In the genomic region with DNA sequence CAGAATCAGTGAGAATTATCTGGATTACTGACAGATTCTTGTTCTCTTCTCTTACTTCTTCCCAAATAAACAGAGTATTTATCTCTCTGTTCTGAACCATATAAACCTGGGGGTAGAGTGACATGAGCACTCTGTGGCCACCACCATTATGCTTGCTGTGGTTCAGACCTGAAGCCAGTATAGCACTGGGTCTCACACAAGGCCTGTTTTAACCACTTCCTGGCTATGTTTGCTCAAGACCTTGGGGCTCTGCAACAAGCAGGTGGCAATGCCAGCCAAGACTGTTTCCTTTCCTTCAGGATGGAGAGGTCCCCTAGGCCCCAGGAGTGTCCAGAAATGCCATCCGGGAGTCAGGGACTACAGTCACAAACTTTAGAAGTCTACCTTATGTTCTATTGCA, we compare ENCODE assay signal across 33 cellular contexts. TPM values are rescaled to one million over a fixed set of nuclear protein-coding genes. Genes with fewer than 3 reads are reported as not detected.
"Had no signal": no experiment of that assay in that cellular context is flagged by ENCODE, and none has a peak within 500 bp of the region (broad histone marks: within the 10 kb centered on the region; RNA-seq: fewer than 3 reads in every experiment).

No MANE protein-coding gene starts in this region.

- H3K4me3 Mint-ChIP-seq: activated CD4-positive, alpha-beta T cell treated with anti-CD3 and anti-CD28 coated beads, Interleukin-2, amount 10 ng/mL, durations not matched to agents 7 days and 5 days; activated naive CD4-positive, alpha-beta T cell treated with anti-CD3 and anti-CD28 coated beads for 36 hours; activated naive CD8-positive, alpha-beta T cell treated with anti-CD3 and anti-CD28 coated beads for 36 hours; activated T-helper 1 cell treated with anti-CD3 and anti-CD28 coated beads, Interleukin-12 subunit alpha, Interleukin-12 subunit beta, Interleukin-2, Interleukin-4 antibody, amounts not matched to agents 30 ng/mL and 10 ng/mL and 1 ng/mL, durations not matched to agents 14 hours and 24 hours and 36 hours; nephron; WTC11 had no signal

- H3K4me1 ChIP-seq: gastrocnemius medialis, left ventricle myocardium inferior, pancreas, prostate gland, testis, transverse colon had no signal

- ATAC-seq: gastrocnemius medialis; pancreas; sciatic nerve; stimulated activated naive CD8-positive, alpha-beta T cell treated with anti-CD3 and anti-CD28 coated beads, Interleukin-15, Interleukin-2, amounts not matched to agents 100 U/mL and 50 U/mL, for 24 hours; WTC11 had no signal

- H3K36me3 ChIP-seq: brain microvascular endothelial cell, gastrocnemius medialis, left ventricle myocardium inferior, neutrophil, pancreas, prostate gland, transverse colon had no signal

- DNase-seq: activated CD4-positive, alpha-beta T cell treated with anti-CD3 and anti-CD28 coated beads for 1 hour; activated CD4-positive, alpha-beta T cell treated with anti-CD3 and anti-CD28 coated beads, Interleukin-2, amount 10 ng/mL, durations not matched to agents 7 days and 5 days; activated effector memory CD4-positive, alpha-beta T cell treated with anti-CD3 and anti-CD28 coated beads, Interleukin-2, amount 50 U/mL, for 16 hours; activated naive CD4-positive, alpha-beta T cell treated with anti-CD3 and anti-CD28 coated beads for 36 hours; activated naive CD8-positive, alpha-beta T cell treated with anti-CD3 and anti-CD28 coated beads for 36 hours; activated T-cell treated with anti-CD3 and anti-CD28 coated beads, Interleukin-2, amount 50 U/mL, for 1 hour; amniotic stem cell; brain microvascular endothelial cell; dorsolateral prefrontal cortex; effector memory CD4-positive, alpha-beta T cell; erythroblast; gastrocnemius medialis; glutamatergic neuron; islet precursor cell; left ventricle myocardium inferior; mesendoderm; pancreas; retina; stimulated activated CD4-positive, alpha-beta T cell treated with anti-CD3 and anti-CD28 coated beads, Interleukin-12 subunit alpha, Interleukin-12 subunit beta, amount 100 ng/mL, for 4 hours; stimulated activated CD4-positive, alpha-beta T cell treated with anti-CD3 and anti-CD28 coated beads, Interleukin-4, amount 100 ng/mL, for 1 hour; stimulated activated naive CD8-positive, alpha-beta T cell treated with anti-CD3 and anti-CD28 coated beads, Interleukin-15, Interleukin-2, amounts not matched to agents 100 U/mL and 50 U/mL, for 24 hours; T1000; testis; transverse colon had no signal

- H3K9me3 ChIP-seq: left ventricle myocardium inferior, neutrophil, pancreas, prostate gland, testis, transverse colon had no signal

- H3K27ac ChIP-seq: brain microvascular endothelial cell, coronary artery, dorsolateral prefrontal cortex, gastrocnemius medialis, left ventricle myocardium inferior, neutrophil, pancreas, prostate gland, skin epidermis, testis, transverse colon had no signal

- H3K9me3 Mint-ChIP-seq: activated CD4-positive, alpha-beta T cell treated with anti-CD3 and anti-CD28 coated beads, Interleukin-2, amount 10 ng/mL, durations not matched to agents 7 days and 5 days; activated naive CD4-positive, alpha-beta T cell treated with anti-CD3 and anti-CD28 coated beads for 36 hours; activated T-helper 1 cell treated with anti-CD3 and anti-CD28 coated beads, Interleukin-12 subunit alpha, Interleukin-12 subunit beta, Interleukin-2, Interleukin-4 antibody, amounts not matched to agents 30 ng/mL and 10 ng/mL and 1 ng/mL, durations not matched to agents 14 hours and 24 hours and 36 hours; WTC11 had no signal

- H3K4me3 ChIP-seq: coronary artery, dorsolateral prefrontal cortex, gastrocnemius medialis, left ventricle myocardium inferior, lung, pancreas, prostate gland, skin epidermis, testis, transverse colon had no signal

- H3K4me1 Mint-ChIP-seq: activated naive CD8-positive, alpha-beta T cell treated with anti-CD3 and anti-CD28 coated beads for 36 hours; nephron had no signal

- H3K27me3 Mint-ChIP-seq: activated CD4-positive, alpha-beta T cell treated with anti-CD3 and anti-CD28 coated beads, Interleukin-2, amount 10 ng/mL, durations not matched to agents 7 days and 5 days; activated naive CD8-positive, alpha-beta T cell treated with anti-CD3 and anti-CD28 coated beads for 36 hours had no signal

- H3K36me3 Mint-ChIP-seq: activated naive CD8-positive, alpha-beta T cell treated with anti-CD3 and anti-CD28 coated beads for 36 hours; WTC11 had no signal

- H3K27ac Mint-ChIP-seq: activated CD4-positive, alpha-beta T cell treated with anti-CD3 and anti-CD28 coated beads, Interleukin-2, amount 10 ng/mL, durations not matched to agents 7 days and 5 days; activated naive CD4-positive, alpha-beta T cell treated with anti-CD3 and anti-CD28 coated beads for 36 hours; activated naive CD8-positive, alpha-beta T cell treated with anti-CD3 and anti-CD28 coated beads for 36 hours; activated T-helper 1 cell treated with anti-CD3 and anti-CD28 coated beads, Interleukin-12 subunit alpha, Interleukin-12 subunit beta, Interleukin-2, Interleukin-4 antibody, amounts not matched to agents 30 ng/mL and 10 ng/mL and 1 ng/mL, durations not matched to agents 14 hours and 24 hours and 36 hours; nephron; WTC11 had no signal

- H3K27me3 ChIP-seq: brain microvascular endothelial cell, neutrophil, testis, transverse colon had no signal

RNA-seq across cellular contexts. Expression of a gene that starts 21.7 kb away (rescaled TPM):
- total RNA-seq: activated CD4-positive, alpha-beta T cell treated with anti-CD3 and anti-CD28 coated beads, Interleukin-2, amount 10 ng/mL, durations not matched to agents 7 days and 5 days; activated naive CD4-positive, alpha-beta T cell treated with anti-CD3 and anti-CD28 coated beads for 36 hours; activated naive CD8-positive, alpha-beta T cell treated with anti-CD3 and anti-CD28 coated beads for 36 hours; activated T-helper 1 cell treated with anti-CD3 and anti-CD28 coated beads, Interleukin-12 subunit alpha, Interleukin-12 subunit beta, Interleukin-2, Interleukin-4 antibody, amounts not matched to agents 30 ng/mL and 10 ng/mL and 1 ng/mL, durations not matched to agents 14 hours and 24 hours and 36 hours had no signal
